ENCODE assay signal across 1 cellular context in the genomic region with DNA sequence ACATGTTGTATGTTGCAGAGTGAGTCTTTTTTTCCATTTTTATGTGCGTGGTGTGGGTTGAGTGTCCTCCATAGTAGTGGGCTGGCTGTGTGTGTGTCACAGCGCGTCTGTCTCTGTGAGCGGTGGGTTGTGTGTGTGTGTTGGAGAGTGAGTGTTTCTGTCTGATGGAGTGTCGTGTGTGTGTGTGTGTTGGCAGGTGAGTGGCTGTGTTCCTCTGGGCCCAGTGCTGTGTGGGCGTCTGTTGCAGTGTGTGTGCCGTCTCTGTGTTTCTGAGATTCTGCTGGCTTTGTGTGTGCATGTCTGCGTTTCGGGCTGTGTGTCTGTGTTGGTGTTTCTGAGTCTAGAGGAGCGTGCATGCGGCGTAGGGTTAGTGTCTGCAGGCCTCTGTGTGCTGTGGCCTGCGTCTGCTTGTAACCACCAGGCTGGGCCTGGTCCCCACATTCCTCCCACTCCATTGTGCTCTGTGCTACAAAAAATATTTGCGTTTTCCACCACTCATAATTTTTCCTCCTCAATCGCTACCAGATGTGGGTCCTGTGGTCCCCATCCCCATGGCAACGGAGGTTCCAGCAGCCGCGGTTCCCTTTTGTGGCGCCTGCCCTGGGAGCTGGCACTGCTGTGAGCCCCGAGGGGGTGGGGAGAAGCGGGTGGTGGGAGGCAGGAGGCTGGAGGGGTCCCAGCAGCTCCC.
TF ChIP-seq lines count a peak whose summit lies in the region.

No MANE protein-coding gene starts in this region.

TF ChIP-seq in K562, 482 proteins besides CTCF, POLR2A, EP300 and RAD21 (continues in another document):
- TF ChIP-seq ESRRA (IDR thresholded peaks at IDR 0.05; ENCODE audit: borderline replicate concordance, low read depth) (no peak), SREBF2 (CRISPR knock-in tag; IDR thresholded peaks at IDR 0.05) (no peak), HNRNPH1 (optimal IDR thresholded peaks at IDR 0.05; ENCODE audit: low read depth, low read length) (no peak), ZNF79 (CRISPR knock-in tag; IDR thresholded peaks at IDR 0.05; ENCODE audit: low read depth) (no peak), SPI1 (IDR thresholded peaks at IDR 0.05; ENCODE audit: borderline replicate concordance, low read depth, low read length) (no peak), SIX5 (IDR thresholded peaks at IDR 0.05; ENCODE audit: borderline replicate concordance in 1 of 2, insufficient read depth in 1 of 2, low read depth in 1 of 2, low read length in 2 of 2) (no peak), PHF8 (IDR thresholded peaks at IDR 0.05; ENCODE audit: borderline replicate concordance, low read length) (no peak; the same call in 1 of the 2 replicates), HOXB6 (CRISPR knock-in tag; IDR thresholded peaks at IDR 0.05; ENCODE audit: borderline replicate concordance) (peak; percentile 62; the same call in 1 of the 2 replicates), PYGO2 (tag; IDR thresholded peaks at IDR 0.05) (no peak), ZNF76 (CRISPR knock-in tag; IDR thresholded peaks at IDR 0.05; ENCODE audit: borderline replicate concordance) (no peak), KAT2B (IDR thresholded peaks at IDR 0.05; ENCODE audit: low read depth, low read length) (no peak), HMG20B (CRISPR knock-in tag; IDR thresholded peaks at IDR 0.05) (no peak), NFE2 (IDR thresholded peaks at IDR 0.05; ENCODE audit: low read depth) (no peak), GATA2 (CRISPR knock-in tag; IDR thresholded peaks at IDR 0.05) (no peak), MAFK (IDR thresholded peaks at IDR 0.05; ENCODE audit: low read length) (no peak), ZNF699 (CRISPR knock-in tag; IDR thresholded peaks at IDR 0.05; ENCODE audit: insufficient replicate concordance) (no peak), ZNF695 (CRISPR knock-in tag; IDR thresholded peaks at IDR 0.05) (no peak), SMAD4 (CRISPR knock-in tag; conservative IDR thresholded peaks at IDR 0.05) (0 out of 2 replicates have a peak, but pooled peaks have one; percentile 7), POLR2AphosphoS2 (IDR thresholded peaks at IDR 0.05; ENCODE audit: low read length) (no peak), ZZZ3 (IDR thresholded peaks at IDR 0.05) (no peak), E2F6 (IDR thresholded peaks at IDR 0.05; ENCODE audit: borderline replicate concordance in 1 of 2, extremely low read depth in 1 of 2, insufficient read depth in 1 of 2, insufficient read length in 1 of 2, low read depth in 1 of 2, low read length in 1 of 2, poor library complexity in 1 of 2, severe bottlenecking in 1 of 2) (no peak), ZC3H4 (CRISPR knock-in tag; IDR thresholded peaks at IDR 0.05; ENCODE audit: borderline replicate concordance) (no peak), MYNN (IDR thresholded peaks at IDR 0.05) (no peak), MYNN (CRISPR knock-in tag; IDR thresholded peaks at IDR 0.05) (no peak), ZBTB49 (CRISPR knock-in tag; IDR thresholded peaks at IDR 0.05; ENCODE audit: borderline replicate concordance) (no peak), CLOCK (CRISPR knock-in tag; IDR thresholded peaks at IDR 0.05; ENCODE audit: borderline replicate concordance) (no peak), CHD1 (IDR thresholded peaks at IDR 0.05; ENCODE audit: low read length) (no peak), CBFA2T2 (conservative IDR thresholded peaks at IDR 0.05) (no peak), GABPA (tag; conservative IDR thresholded peaks at IDR 0.05; ENCODE audit: low read depth) (no peak), NCOA2 (IDR thresholded peaks at IDR 0.05; ENCODE audit: partially characterized antibody in 2 of 2) (no peak), MTA1 (IDR thresholded peaks at IDR 0.05; ENCODE audit: borderline replicate concordance) (no peak), ZNF407 (IDR thresholded peaks at IDR 0.05; ENCODE audit: low read depth) (no peak), GTF2A2 (tag; IDR thresholded peaks at IDR 0.05) (no peak), MLLT1 (IDR thresholded peaks at IDR 0.05) (peak; percentile 67 to 87; a peak in 3 of 4 replicates)
- TF ChIP-seq, protein P1, sequence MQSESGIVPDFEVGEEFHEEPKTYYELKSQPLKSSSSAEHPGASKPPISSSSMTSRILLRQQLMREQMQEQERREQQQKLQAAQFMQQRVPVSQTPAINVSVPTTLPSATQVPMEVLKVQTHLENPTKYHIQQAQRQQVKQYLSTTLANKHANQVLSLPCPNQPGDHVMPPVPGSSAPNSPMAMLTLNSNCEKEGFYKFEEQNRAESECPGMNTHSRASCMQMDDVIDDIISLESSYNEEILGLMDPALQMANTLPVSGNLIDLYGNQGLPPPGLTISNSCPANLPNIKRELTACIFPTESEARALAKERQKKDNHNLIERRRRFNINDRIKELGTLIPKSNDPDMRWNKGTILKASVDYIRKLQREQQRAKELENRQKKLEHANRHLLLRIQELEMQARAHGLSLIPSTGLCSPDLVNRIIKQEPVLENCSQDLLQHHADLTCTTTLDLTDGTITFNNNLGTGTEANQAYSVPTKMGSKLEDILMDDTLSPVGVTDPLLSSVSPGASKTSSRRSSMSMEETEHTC (IDR thresholded peaks at IDR 0.05): no peak
- TF ChIP-seq, protein P2, sequence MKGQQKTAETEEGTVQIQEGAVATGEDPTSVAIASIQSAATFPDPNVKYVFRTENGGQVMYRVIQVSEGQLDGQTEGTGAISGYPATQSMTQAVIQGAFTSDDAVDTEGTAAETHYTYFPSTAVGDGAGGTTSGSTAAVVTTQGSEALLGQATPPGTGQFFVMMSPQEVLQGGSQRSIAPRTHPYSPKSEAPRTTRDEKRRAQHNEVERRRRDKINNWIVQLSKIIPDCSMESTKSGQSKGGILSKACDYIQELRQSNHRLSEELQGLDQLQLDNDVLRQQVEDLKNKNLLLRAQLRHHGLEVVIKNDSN (CRISPR knock-in tag; IDR thresholded peaks at IDR 0.05): peak; percentile 40; the same call in 1 of the 2 replicates
- TF ChIP-seq, protein P3, sequence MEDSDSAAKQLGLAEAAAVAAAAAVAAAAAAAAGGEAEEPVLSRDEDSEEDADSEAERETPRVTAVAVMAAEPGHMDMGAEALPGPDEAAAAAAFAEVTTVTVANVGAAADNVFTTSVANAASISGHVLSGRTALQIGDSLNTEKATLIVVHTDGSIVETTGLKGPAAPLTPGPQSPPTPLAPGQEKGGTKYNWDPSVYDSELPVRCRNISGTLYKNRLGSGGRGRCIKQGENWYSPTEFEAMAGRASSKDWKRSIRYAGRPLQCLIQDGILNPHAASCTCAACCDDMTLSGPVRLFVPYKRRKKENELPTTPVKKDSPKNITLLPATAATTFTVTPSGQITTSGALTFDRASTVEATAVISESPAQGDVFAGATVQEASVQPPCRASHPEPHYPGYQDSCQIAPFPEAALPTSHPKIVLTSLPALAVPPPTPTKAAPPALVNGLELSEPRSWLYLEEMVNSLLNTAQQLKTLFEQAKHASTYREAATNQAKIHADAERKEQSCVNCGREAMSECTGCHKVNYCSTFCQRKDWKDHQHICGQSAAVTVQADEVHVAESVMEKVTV (CRISPR knock-in tag; IDR thresholded peaks at IDR 0.05): no peak
